ENCODE assay signal across 1 cellular context in genomic region chr5:140018920-140019644, GRCh38.
TF ChIP-seq lines count a peak whose summit lies in the region.

No MANE protein-coding gene starts in this region.

TF ChIP-seq in HEK293, 187 proteins besides CTCF, POLR2A, EP300 and RAD21 (continued from another document):
- TF ChIP-seq ZBTB6 (tag by site-specific recombination; IDR thresholded peaks at IDR 0.05) (no peak), BCL6B (tag by site-specific recombination; IDR thresholded peaks at IDR 0.05) (peak; percentile 97), PBX3 (CRISPR knock-in tag; IDR thresholded peaks at IDR 0.05) (no peak), ZBTB48 (tag by site-specific recombination; IDR thresholded peaks at IDR 0.05) (peak; percentile 81)
